ENCODE assay signal across 1 cellular context in the genomic region with DNA sequence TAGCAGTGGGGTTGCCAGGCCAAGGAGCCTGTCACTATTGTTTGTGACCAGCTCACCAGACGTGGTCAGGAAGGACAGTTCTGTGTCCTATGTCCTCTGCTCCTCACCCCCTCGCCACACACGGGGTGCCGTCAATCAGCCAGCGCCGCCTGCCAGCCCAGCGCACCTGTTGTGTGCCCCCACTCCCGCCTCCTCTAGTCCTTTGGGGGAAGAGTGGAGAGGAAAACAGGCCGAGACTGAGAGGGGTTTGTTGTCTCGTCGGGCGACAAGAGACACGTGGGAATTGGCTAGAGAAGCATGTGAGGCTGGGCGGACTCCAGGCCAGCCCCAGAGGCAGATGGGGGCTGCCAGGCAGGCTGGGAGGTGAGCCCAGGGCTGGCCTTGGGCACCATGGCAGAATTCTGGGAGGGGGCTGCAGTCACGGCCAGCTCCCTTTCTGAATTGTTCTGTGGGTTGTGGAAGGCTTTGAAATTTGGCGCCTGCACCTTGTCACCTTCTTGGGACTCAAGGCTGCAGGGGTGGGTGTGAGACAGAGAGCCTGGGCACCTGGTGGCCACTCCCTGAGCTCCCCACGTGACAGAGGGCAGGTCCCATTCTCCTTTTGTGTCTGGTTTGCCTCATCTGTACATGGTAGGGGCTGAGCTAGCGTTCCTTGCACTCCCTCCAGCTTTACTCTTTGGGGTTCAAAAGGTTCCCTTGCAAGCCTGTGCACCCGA.
TF ChIP-seq lines count a peak whose summit lies in the region.

No MANE protein-coding gene starts in this region.

TF ChIP-seq in K562, 482 proteins besides CTCF, POLR2A, EP300 and RAD21 (continued from another document):
- TF ChIP-seq NCOA2 (IDR thresholded peaks at IDR 0.05; ENCODE audit: partially characterized antibody in 2 of 2) = no peak
- no peak for TF ChIP-seq SMARCE1 (IDR thresholded peaks at IDR 0.05)
- TF ChIP-seq ESRRB (CRISPR knock-in tag; IDR thresholded peaks at IDR 0.05; ENCODE audit: borderline replicate concordance) = no peak
- TF ChIP-seq ZNF232 (CRISPR knock-in tag; IDR thresholded peaks at IDR 0.05) = no peak
- TF ChIP-seq KLF13 (tag; IDR thresholded peaks at IDR 0.05; ENCODE audit: borderline replicate concordance, low read depth) = no peak
